ENCODE assay signal across 10 cellular contexts in genomic region chr1:248696261-248696660, GRCh38. TPM values are rescaled to one million over a fixed set of nuclear protein-coding genes. Genes with fewer than 3 reads are reported as not detected.
A peak's percentile ranks its signal among the peaks of the same experiment; 100 is the strongest.
DNase-seq lines count a peak whose midpoint lies in the region; ATAC-seq, FAIRE-seq and TF ChIP-seq lines count a peak whose summit lies in the region.
"Had no signal": no experiment of that assay in that cellular context is flagged by ENCODE, and none has a peak within 500 bp of the region (broad histone marks: within the 10 kb centered on the region; RNA-seq: fewer than 3 reads in every experiment).

No MANE protein-coding gene starts in this region.

- H3K4me3 Mint-ChIP-seq in T-helper 17 cell = no peak overlapping the region

- ATAC-seq in GM18867 (IDR thresholded peaks at IDR 0.05; ENCODE audit: unreplicated experiment) (peak; percentile 45), T-helper 17 cell (no peak)

- H3K27ac Mint-ChIP-seq in T-helper 17 cell = no peak overlapping the region

- H3K4me1 Mint-ChIP-seq in T-helper 17 cell = peaks cover 5% of the 10 kb centered on the region

- H3K27ac ChIP-seq in liver (ENCODE audit: low read depth in 1 of 2, low read length in 2 of 2) = no peak overlapping the region

- H3K4me3 ChIP-seq in liver (ENCODE audit: low read depth in 1 of 3, low read length in 3 of 3) = no peak overlapping the region

- peaks cover 3% of the 10 kb centered on the region for H3K36me3 Mint-ChIP-seq in T-helper 17 cell (ENCODE audit: low read depth)

- H3K4me1 ChIP-seq in liver (ENCODE audit: control insufficient read depth in 4 of 4, insufficient read depth in 4 of 4, low read length in 3 of 4) = no peaks in the 10 kb centered on the region

- H3K9me3 ChIP-seq in liver (ENCODE audit: control insufficient read depth in 4 of 4, low read length in 3 of 4) = peaks cover 0 to 1% (median 0%) of the 10 kb centered on the region in 4 donors
- no peaks in the 10 kb centered on the region for H3K9me3 ChIP-seq in T-helper 17 cell (ENCODE audit: control insufficient read depth, low read length, poor library complexity, severe bottlenecking)

- peak; percentile 37 for TF ChIP-seq CTCF in liver (IDR thresholded peaks at IDR 0.05; ENCODE audit: low read depth, low read length, missing input control)
- TF ChIP-seq CTCF in D721Med (IDR thresholded peaks at IDR 0.05; ENCODE audit: insufficient read depth, missing control alignments) = no peak

- DNase-seq in DMS114 treated with DMSO at 0.1 percent for 48 hours (lab: John Stamatoyannopoulos, UW; ENCODE audit: unreplicated experiment) (peak; percentile 17), OCI-M1 (lab: John Stamatoyannopoulos, UW) (peak; percentile 78), D721Med (ENCODE audit: insufficient read length, low spot score) (no peak), AG20443 (ENCODE audit: low spot score) (no peak), T-helper 17 cell (no peak)
- DNase-seq: activated effector memory CD4-positive, alpha-beta T cell treated with anti-CD3 and anti-CD28 coated beads, Interleukin-2, amount 50 U/mL, for 16 hours had no signal

- no peak overlapping the region for H3K9ac ChIP-seq in liver (ENCODE audit: low read depth in 1 of 2, low read length in 2 of 2)

- no peaks in the 10 kb centered on the region for H3K27me3 ChIP-seq in liver (ENCODE audit: control insufficient read depth in 4 of 4, insufficient read depth in 4 of 4, low read length in 3 of 4)

- no peak for FAIRE-seq in D721Med (lab: Jason Lieb, UNC)
- FAIRE-seq: endometrium, RCC 7860 had no signal

- TF ChIP-seq RAD21 in liver (IDR thresholded peaks at IDR 0.05) = peak; percentile 71 to 79

- no peaks in the 10 kb centered on the region for H3K36me3 ChIP-seq in liver (ENCODE audit: control insufficient read depth in 4 of 4, insufficient read depth in 3 of 4, low read depth in 1 of 4, low read length in 3 of 4)

- 53% methylated on average over 3 of the region's 3 CpGs for WGBS in liver

- peaks cover 25% of the 10 kb centered on the region for H3K27me3 Mint-ChIP-seq in T-helper 17 cell

TF ChIP-seq in liver, 16 proteins besides CTCF, POLR2A, EP300 and RAD21:
- TF ChIP-seq RXRA (IDR thresholded peaks at IDR 0.05) = no peak
- TF ChIP-seq GABPA (IDR thresholded peaks at IDR 0.05 in 1 of 2, conservative IDR thresholded peaks at IDR 0.05 in 1 of 2) = no peak
- TF ChIP-seq REST (IDR thresholded peaks at IDR 0.05) = no peak
TF ChIP-seq in liver: peak in this region for 0.

RNA-seq across cellular contexts. Expression of gene OR14I1, which starts 6.3 kb away (rescaled TPM):
- total RNA-seq in liver (not detected), T-helper 17 cell (not detected)
- not detected for polyA plus RNA-seq in liver

RNA-seq across cellular contexts. Expression of gene OR2T27, which starts 40.9 kb away (rescaled TPM):
- total RNA-seq in liver (not detected), T-helper 17 cell (not detected)
- polyA plus RNA-seq in liver = not detected

RNA-seq across cellular contexts. Expression of gene OR2T35, which starts 51.2 kb away (rescaled TPM):
- not detected for total RNA-seq in liver
- polyA plus RNA-seq in liver = not detected
- total RNA-seq in T-helper 17 cell = not detected

RNA-seq across cellular contexts. Expression of gene LYPD8, which starts 59.3 kb away (rescaled TPM):
- total RNA-seq in liver = not detected
- not detected for polyA plus RNA-seq in liver
- not detected for total RNA-seq in T-helper 17 cell

Comparison
In these comparisons a context has a peak if more than half of its experiments do, and no peak if none do; other contexts are left out.
1. DNase-seq: peak in DMS114 treated with DMSO at 0.1 percent for 48 hours (single experiment) and OCI-M1 (single experiment); none in D721Med (single experiment), AG20443 (single experiment) and T-helper 17 cell (0 of 3).